In the genomic region with DNA sequence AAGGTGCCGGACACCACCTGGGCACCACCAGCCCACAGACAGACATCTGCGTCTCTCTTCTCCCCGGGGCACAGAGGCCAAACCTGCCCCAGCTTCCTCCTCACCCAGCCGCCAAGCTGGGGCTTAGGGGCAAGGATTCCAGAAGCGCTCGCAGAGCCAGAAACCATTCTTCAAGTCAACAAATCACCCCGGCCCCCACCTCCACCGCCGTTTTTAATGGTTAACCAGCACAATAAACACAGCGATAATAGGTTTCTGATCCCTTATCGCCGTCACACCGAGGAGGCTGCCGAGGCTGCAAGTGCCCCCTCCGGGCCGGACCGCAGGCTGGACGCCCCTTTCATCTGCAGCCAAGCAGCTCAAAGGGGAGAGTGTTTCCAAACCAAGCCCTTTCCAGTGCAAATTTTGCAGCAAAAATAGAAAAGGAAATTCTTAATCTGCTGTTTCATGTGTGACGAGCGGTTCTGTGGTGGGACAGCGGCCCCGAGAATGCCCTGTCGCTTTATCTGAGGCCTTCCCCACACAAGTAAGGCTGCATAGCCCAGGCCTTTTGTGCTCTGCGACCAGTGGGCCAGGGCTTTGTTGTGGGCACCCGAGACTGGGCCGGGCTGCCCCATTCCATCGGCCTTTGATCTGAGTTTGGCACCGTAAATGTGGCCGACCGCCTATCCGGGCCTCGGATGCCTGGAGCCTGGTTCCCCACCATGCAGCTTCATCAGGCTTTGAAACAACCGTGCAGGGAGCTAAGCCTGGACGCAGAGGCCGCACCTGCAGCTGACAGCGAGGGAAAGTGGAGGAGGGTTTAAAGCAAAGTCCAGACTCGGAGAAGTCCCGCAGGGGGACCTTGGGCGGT, we compare ENCODE assay signal across 1 cellular context.
A peak's percentile ranks its signal among the peaks of the same experiment; 100 is the strongest.
TF ChIP-seq lines count a peak whose summit lies in the region.

No MANE protein-coding gene starts in this region.

TF ChIP-seq in HepG2, 621 proteins besides CTCF, POLR2A, EP300 and RAD21 (continued from another document and continues in another):
- TF ChIP-seq ZXDC (CRISPR knock-in tag; IDR thresholded peaks at IDR 0.05): no peak
- TF ChIP-seq, protein P1, sequence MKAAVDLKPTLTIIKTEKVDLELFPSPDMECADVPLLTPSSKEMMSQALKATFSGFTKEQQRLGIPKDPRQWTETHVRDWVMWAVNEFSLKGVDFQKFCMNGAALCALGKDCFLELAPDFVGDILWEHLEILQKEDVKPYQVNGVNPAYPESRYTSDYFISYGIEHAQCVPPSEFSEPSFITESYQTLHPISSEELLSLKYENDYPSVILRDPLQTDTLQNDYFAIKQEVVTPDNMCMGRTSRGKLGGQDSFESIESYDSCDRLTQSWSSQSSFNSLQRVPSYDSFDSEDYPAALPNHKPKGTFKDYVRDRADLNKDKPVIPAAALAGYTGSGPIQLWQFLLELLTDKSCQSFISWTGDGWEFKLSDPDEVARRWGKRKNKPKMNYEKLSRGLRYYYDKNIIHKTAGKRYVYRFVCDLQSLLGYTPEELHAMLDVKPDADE (CRISPR knock-in tag; IDR thresholded peaks at IDR 0.05): no peak
- TF ChIP-seq ATM (IDR thresholded peaks at IDR 0.05; ENCODE audit: borderline replicate concordance): no peak
- TF ChIP-seq, protein P2, sequence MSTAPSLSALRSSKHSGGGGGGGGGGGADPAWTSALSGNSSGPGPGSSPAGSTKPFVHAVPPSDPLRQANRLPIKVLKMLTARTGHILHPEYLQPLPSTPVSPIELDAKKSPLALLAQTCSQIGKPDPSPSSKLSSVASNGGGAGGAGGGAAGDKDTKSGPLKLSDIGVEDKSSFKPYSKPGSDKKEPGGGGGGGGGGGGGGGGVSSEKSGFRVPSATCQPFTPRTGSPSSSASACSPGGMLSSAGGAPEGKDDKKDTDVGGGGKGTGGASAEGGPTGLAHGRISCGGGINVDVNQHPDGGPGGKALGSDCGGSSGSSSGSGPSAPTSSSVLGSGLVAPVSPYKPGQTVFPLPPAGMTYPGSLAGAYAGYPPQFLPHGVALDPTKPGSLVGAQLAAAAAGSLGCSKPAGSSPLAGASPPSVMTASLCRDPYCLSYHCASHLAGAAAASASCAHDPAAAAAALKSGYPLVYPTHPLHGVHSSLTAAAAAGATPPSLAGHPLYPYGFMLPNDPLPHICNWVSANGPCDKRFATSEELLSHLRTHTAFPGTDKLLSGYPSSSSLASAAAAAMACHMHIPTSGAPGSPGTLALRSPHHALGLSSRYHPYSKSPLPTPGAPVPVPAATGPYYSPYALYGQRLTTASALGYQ (CRISPR knock-in tag; IDR thresholded peaks at IDR 0.05): peak; percentile 48; the same call in 1 of the 2 replicates
- peak; percentile 81 for TF ChIP-seq ZNF430 (CRISPR knock-in tag; IDR thresholded peaks at IDR 0.05)
- no peak for TF ChIP-seq DR1 (CRISPR knock-in tag; IDR thresholded peaks at IDR 0.05)
- no peak for TF ChIP-seq U2AF2 (IDR thresholded peaks at IDR 0.05; ENCODE audit: low read depth, low read length)
- no peak for TF ChIP-seq GPN1 (CRISPR knock-in tag; IDR thresholded peaks at IDR 0.05; ENCODE audit: borderline replicate concordance)
- no peak for TF ChIP-seq PHF20 (CRISPR knock-in tag; IDR thresholded peaks at IDR 0.05)
- TF ChIP-seq JUN (CRISPR knock-in tag; IDR thresholded peaks at IDR 0.05): no peak
- no peak; the same call in 1 of the 2 replicates for TF ChIP-seq ZNF724P (CRISPR knock-in tag; IDR thresholded peaks at IDR 0.05; ENCODE audit: borderline replicate concordance)
- no peak for TF ChIP-seq MAFK (conservative IDR thresholded peaks at IDR 0.05 in 1 of 2, IDR thresholded peaks at IDR 0.05 in 1 of 2; ENCODE audit: low read length in 2 of 2)
- peak; percentile 86 for TF ChIP-seq BCL6 (CRISPR knock-in tag; IDR thresholded peaks at IDR 0.05)
- TF ChIP-seq ATAD3A (CRISPR knock-in tag; IDR thresholded peaks at IDR 0.05): no peak
- no peak for TF ChIP-seq ZNF646 (CRISPR knock-in tag; IDR thresholded peaks at IDR 0.05)
- TF ChIP-seq ZNF292 (CRISPR knock-in tag; IDR thresholded peaks at IDR 0.05; ENCODE audit: borderline replicate concordance, low read depth): peak; percentile 80; the same call in 1 of the 2 replicates
- no peak for TF ChIP-seq MLX (CRISPR knock-in tag; IDR thresholded peaks at IDR 0.05)
- no peak for TF ChIP-seq ZNF138 (CRISPR knock-in tag; IDR thresholded peaks at IDR 0.05; ENCODE audit: low read depth)
- no peak for TF ChIP-seq ZNF234 (CRISPR knock-in tag; conservative IDR thresholded peaks at IDR 0.05)
- no peak for TF ChIP-seq ZMYM3 (CRISPR knock-in tag; IDR thresholded peaks at IDR 0.05)
- no peak; the same call in 1 of the 2 replicates for TF ChIP-seq ONECUT2 (CRISPR knock-in tag; IDR thresholded peaks at IDR 0.05)
- TF ChIP-seq ZBTB21 (CRISPR knock-in tag; IDR thresholded peaks at IDR 0.05): no peak
- no peak for TF ChIP-seq KLF15 (CRISPR knock-in tag; IDR thresholded peaks at IDR 0.05; ENCODE audit: borderline replicate concordance)
- no peak for TF ChIP-seq NR2F1 (CRISPR knock-in tag; IDR thresholded peaks at IDR 0.05)
- TF ChIP-seq ZBTB40 (IDR thresholded peaks at IDR 0.05): no peak
- TF ChIP-seq ZBTB40 (CRISPR knock-in tag; IDR thresholded peaks at IDR 0.05): no peak
- peak; percentile 90 for TF ChIP-seq ZNF317 (CRISPR knock-in tag; IDR thresholded peaks at IDR 0.05)
- TF ChIP-seq MAFF (IDR thresholded peaks at IDR 0.05; ENCODE audit: low read depth, low read length): no peak
- peak; percentile 61 for TF ChIP-seq HNF4A (CRISPR knock-in tag; IDR thresholded peaks at IDR 0.05)
